16 cellular contexts compared by ENCODE assay signal in the genomic region with DNA sequence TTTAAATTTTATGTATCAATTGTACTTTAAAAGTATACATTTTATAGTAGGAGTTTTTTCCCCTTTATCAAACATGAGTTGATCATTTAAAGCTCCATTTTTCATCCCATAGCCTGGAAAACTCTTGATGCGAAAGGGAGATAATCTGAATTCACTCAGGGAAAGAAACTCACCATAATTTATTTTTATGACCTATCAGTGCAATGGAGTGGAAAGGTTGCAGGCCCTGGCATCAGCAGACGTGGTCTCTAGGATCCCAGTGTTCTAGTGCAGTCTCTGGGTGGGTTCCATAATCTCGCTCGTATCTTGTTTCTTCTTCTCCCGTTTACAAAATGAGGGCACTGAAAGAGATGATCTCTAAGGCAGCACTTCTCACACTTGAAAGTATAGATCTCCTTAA.
DNase-seq lines count a peak whose midpoint lies in the region; ATAC-seq, FAIRE-seq and TF ChIP-seq lines count a peak whose summit lies in the region.
"Had no signal": no experiment of that assay in that cellular context is flagged by ENCODE, and none has a peak within 500 bp of the region (broad histone marks: within the 10 kb centered on the region; RNA-seq: fewer than 3 reads in every experiment).

No MANE protein-coding gene starts in this region.

- H2AFZ ChIP-seq in astrocyte (ENCODE audit: low read depth, low read length) (no peak overlapping the region), mesenchymal stem cell (ENCODE audit: low read depth, low read length) (no peak overlapping the region), Karpas-422 (ENCODE audit: low read length) (no peak overlapping the region)

- H2BK12ac ChIP-seq in mesenchymal stem cell (ENCODE audit: low read length in 2 of 2): no peak overlapping the region

- H3K4me3 ChIP-seq in HEK293 (ENCODE audit: low read depth, low read length) (no peak overlapping the region), astrocyte (ENCODE audit: insufficient read depth, low read depth, low read length) (no peak overlapping the region), mesenchymal stem cell (ENCODE audit: insufficient read depth in 1 of 2, low read depth in 1 of 2, low read length in 2 of 2) (no peak overlapping the region), Karpas-422 (ENCODE audit: low read length) (no peak overlapping the region), tibial artery (no peak overlapping the region)

- H4K20me1 ChIP-seq in astrocyte (ENCODE audit: insufficient read depth, low read length) (no peaks in the 10 kb centered on the region), Karpas-422 (ENCODE audit: insufficient read depth, low read depth, low read length) (0 out of 2 replicates have a peak, but pooled peaks cover 5% of the 10 kb centered on the region)

- no peak for ATAC-seq in GM21528 (IDR thresholded peaks at IDR 0.05; ENCODE audit: low FRiP score, unreplicated experiment)

- peak overlapping the region; percentile 2 for H3K27ac Mint-ChIP-seq in astrocyte (ENCODE audit: unreplicated experiment)
- H3K27ac Mint-ChIP-seq: B cell had no signal

- no peaks in the 10 kb centered on the region for H3K36me3 ChIP-seq in HEK293 (ENCODE audit: control insufficient read depth in 2 of 2, insufficient read depth in 1 of 2, low read length in 2 of 2)
- H3K36me3 ChIP-seq in astrocyte (ENCODE audit: insufficient read depth, low read length): no peaks in the 10 kb centered on the region
- no peaks in the 10 kb centered on the region for H3K36me3 ChIP-seq in mesenchymal stem cell (ENCODE audit: control insufficient read depth in 1 of 2, insufficient read depth in 2 of 2, low read depth in 1 of 2, low read length in 2 of 2)
- no peaks in the 10 kb centered on the region for H3K36me3 ChIP-seq in Karpas-422 (ENCODE audit: insufficient read depth, low read length)
- no peaks in the 10 kb centered on the region for H3K36me3 ChIP-seq in tibial artery

- no peak overlapping the region for H3K23ac ChIP-seq in mesenchymal stem cell (ENCODE audit: low read length in 2 of 2)

- H3K9me3 Mint-ChIP-seq in astrocyte (ENCODE audit: unreplicated experiment): peaks cover 3% of the 10 kb centered on the region

- FAIRE-seq in astrocyte (lab: Jason Lieb, UNC): no peak
- FAIRE-seq: A204.1, HepG2 had no signal

- peaks cover 5% of the 10 kb centered on the region for H3K27me3 Mint-ChIP-seq in astrocyte (ENCODE audit: low read depth, unreplicated experiment)
- H3K27me3 Mint-ChIP-seq: CD8-positive, alpha-beta memory T cell had no signal

- DNase-seq in astrocyte (ENCODE audit: low read depth) (no peak), mesenchymal stem cell (no peak), Karpas-422 (no peak), tibial artery (no peak)
- no peak for DNase-seq in activated CD8-positive, alpha-beta memory T cell treated with anti-CD3 and anti-CD28 coated beads, Interleukin-2, amount 50 U/mL, for 4 hours
- DNase-seq: Caco-2; CD8-positive, alpha-beta memory T cell; DND-41; GF-D8; H7 had no signal

- no peak overlapping the region for H2BK120ac ChIP-seq in mesenchymal stem cell (ENCODE audit: low read depth, low read length)

- no peak overlapping the region for H4K91ac ChIP-seq in mesenchymal stem cell (ENCODE audit: low read length)

- intact Hi-C loops in tibial artery (cut with DNase I; ENCODE audit: low total_unique reads): no loop called here

- no peak overlapping the region for H3K4me3 Mint-ChIP-seq in astrocyte (ENCODE audit: unreplicated experiment)
- H3K4me3 Mint-ChIP-seq: B cell had no signal

- no peaks in the 10 kb centered on the region for H3K79me1 ChIP-seq in mesenchymal stem cell (replicated peaks; ENCODE audit: low read length, poor library complexity, severe bottlenecking)

- no peak overlapping the region for H3K9ac ChIP-seq in astrocyte (ENCODE audit: low read length)
- H3K9ac ChIP-seq in mesenchymal stem cell (ENCODE audit: low read length): no peak overlapping the region
- no peak overlapping the region for H3K9ac ChIP-seq in Karpas-422 (ENCODE audit: low read length)

- no peak overlapping the region for H3K14ac ChIP-seq in mesenchymal stem cell (ENCODE audit: low read length in 2 of 2)

- CTCF ChIA-PET in HEK293 (lab: Yijun Ruan, JAX): interaction anchor here (0.7 kb wide), 2 partner anchors 44 to 1540 kb away, joined by 3 read pairs; no protein-coding TSS in a partner anchor

- H3K4me1 Mint-ChIP-seq in astrocyte (ENCODE audit: low read depth, unreplicated experiment): peaks cover 4% of the 10 kb centered on the region
- H3K4me1 Mint-ChIP-seq: B cell had no signal

- H3K18ac ChIP-seq in mesenchymal stem cell (ENCODE audit: low read depth in 1 of 2, low read length in 2 of 2): no peak overlapping the region

- H2BK5ac ChIP-seq in mesenchymal stem cell (ENCODE audit: low read depth, low read length, poor library complexity, severe bottlenecking): no peak overlapping the region

- H3K4me1 ChIP-seq in HEK293 (ENCODE audit: control insufficient read depth, insufficient read depth, low read length) (peaks cover 13% of the 10 kb centered on the region), astrocyte (ENCODE audit: insufficient read depth, low read length) (no peaks in the 10 kb centered on the region), mesenchymal stem cell (ENCODE audit: control insufficient read depth, insufficient read depth, low read depth, low read length) (peaks cover 1% of the 10 kb centered on the region), Karpas-422 (ENCODE audit: low read length) (peaks cover 12% of the 10 kb centered on the region), tibial artery (no peaks in the 10 kb centered on the region)
- H3K4me1 ChIP-seq: Caco-2 had no signal

- H3K27ac ChIP-seq in HEK293 (ENCODE audit: extremely low read depth, low read depth, low read length): peak overlapping the region; percentile 5; the same call in 1 of the 2 replicates
- H3K27ac ChIP-seq in astrocyte (ENCODE audit: low read depth, low read length): no peak overlapping the region
- H3K27ac ChIP-seq in mesenchymal stem cell (ENCODE audit: low read length, poor library complexity, severe bottlenecking): peak overlapping the region; percentile 84
- no peak overlapping the region for H3K27ac ChIP-seq in Karpas-422 (ENCODE audit: low read length)
- no peak overlapping the region for H3K27ac ChIP-seq in tibial artery
- H3K27ac ChIP-seq: C4-2B had no signal

- 89% methylated on average over 5 of the region's 5 CpGs for WGBS in mesenchymal stem cell

- TF ChIP-seq CTCF in HEK293 (tag by site-specific recombination; IDR thresholded peaks at IDR 0.05) (no peak), astrocyte (IDR thresholded peaks at IDR 0.05; ENCODE audit: insufficient read depth, low read depth, low read length) (no peak), tibial artery (IDR thresholded peaks at IDR 0.05) (no peak)

- POLR2A ChIA-PET in HEK293 (lab: Yijun Ruan, JAX): no interaction called here

- H3K9me2 ChIP-seq in Karpas-422 (replicated peaks; ENCODE audit: insufficient read depth, low read length): no peaks in the 10 kb centered on the region

- H3K4ac ChIP-seq in mesenchymal stem cell (ENCODE audit: low read depth in 1 of 2, low read length in 2 of 2): no peak overlapping the region

- H3K9me3 ChIP-seq in HEK293 (ENCODE audit: control insufficient read depth, insufficient read depth, low read depth, low read length) (peaks cover 3% of the 10 kb centered on the region), astrocyte (ENCODE audit: insufficient read depth, low read depth, low read length) (no peaks in the 10 kb centered on the region), mesenchymal stem cell (ENCODE audit: control insufficient read depth, low read length) (peaks cover 5% of the 10 kb centered on the region), Karpas-422 (ENCODE audit: low read length) (no peaks in the 10 kb centered on the region), tibial artery (no peaks in the 10 kb centered on the region)
- H3K9me3 ChIP-seq: Caco-2 had no signal

- no peak overlapping the region for H2AK5ac ChIP-seq in mesenchymal stem cell (ENCODE audit: low read length, severe bottlenecking)

- H3K27me3 ChIP-seq in astrocyte (ENCODE audit: insufficient read depth, low read length) (no peaks in the 10 kb centered on the region), mesenchymal stem cell (ENCODE audit: control insufficient read depth in 1 of 2, insufficient read depth in 1 of 2, low read length in 2 of 2) (no peaks in the 10 kb centered on the region), Karpas-422 (ENCODE audit: low read length) (no peaks in the 10 kb centered on the region), tibial artery (peaks cover 0 to 8% of the 10 kb centered on the region in 2 donors)

- no peak overlapping the region for H4K8ac ChIP-seq in mesenchymal stem cell (ENCODE audit: low read length)

- no peak overlapping the region for H2BK15ac ChIP-seq in mesenchymal stem cell (ENCODE audit: low read depth, poor library complexity, severe bottlenecking)

- H3K79me2 ChIP-seq in astrocyte (ENCODE audit: insufficient read depth, low read length) (no peaks in the 10 kb centered on the region), Karpas-422 (ENCODE audit: low read length) (no peaks in the 10 kb centered on the region)

- H3K4me2 ChIP-seq in astrocyte (ENCODE audit: low read length) (no peak overlapping the region), mesenchymal stem cell (ENCODE audit: low read length, poor library complexity, severe bottlenecking) (no peak overlapping the region), Karpas-422 (ENCODE audit: low read depth, low read length, poor library complexity, severe bottlenecking) (no peak overlapping the region)

- H3K36me3 Mint-ChIP-seq in astrocyte (ENCODE audit: low read depth, unreplicated experiment): no peaks in the 10 kb centered on the region

TF ChIP-seq in HEK293, 187 proteins besides CTCF, POLR2A, EP300 and RAD21 (continues in another document):
- peak; percentile 76 for TF ChIP-seq ZBTB20 (tag by site-specific recombination; IDR thresholded peaks at IDR 0.05)
- TF ChIP-seq, protein P1, sequence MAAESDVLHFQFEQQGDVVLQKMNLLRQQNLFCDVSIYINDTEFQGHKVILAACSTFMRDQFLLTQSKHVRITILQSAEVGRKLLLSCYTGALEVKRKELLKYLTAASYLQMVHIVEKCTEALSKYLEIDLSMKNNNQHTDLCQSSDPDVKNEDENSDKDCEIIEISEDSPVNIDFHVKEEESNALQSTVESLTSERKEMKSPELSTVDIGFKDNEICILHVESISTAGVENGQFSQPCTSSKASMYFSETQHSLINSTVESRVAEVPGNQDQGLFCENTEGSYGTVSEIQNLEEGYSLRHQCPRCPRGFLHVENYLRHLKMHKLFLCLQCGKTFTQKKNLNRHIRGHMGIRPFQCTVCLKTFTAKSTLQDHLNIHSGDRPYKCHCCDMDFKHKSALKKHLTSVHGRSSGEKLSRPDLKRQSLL (tag by site-specific recombination; IDR thresholded peaks at IDR 0.05): peak; percentile 52; the same call in 1 of the 2 replicates

Comparison
In these comparisons a context has a peak if more than half of its experiments do, and no peak if none do; other contexts are left out.
1. H3K27ac ChIP-seq: peak in HEK293 (single experiment) and mesenchymal stem cell (single experiment); none in astrocyte (single experiment), Karpas-422 (single experiment) and tibial artery (0 of 2).